1 cellular context compared by ENCODE assay signal in the genomic region with DNA sequence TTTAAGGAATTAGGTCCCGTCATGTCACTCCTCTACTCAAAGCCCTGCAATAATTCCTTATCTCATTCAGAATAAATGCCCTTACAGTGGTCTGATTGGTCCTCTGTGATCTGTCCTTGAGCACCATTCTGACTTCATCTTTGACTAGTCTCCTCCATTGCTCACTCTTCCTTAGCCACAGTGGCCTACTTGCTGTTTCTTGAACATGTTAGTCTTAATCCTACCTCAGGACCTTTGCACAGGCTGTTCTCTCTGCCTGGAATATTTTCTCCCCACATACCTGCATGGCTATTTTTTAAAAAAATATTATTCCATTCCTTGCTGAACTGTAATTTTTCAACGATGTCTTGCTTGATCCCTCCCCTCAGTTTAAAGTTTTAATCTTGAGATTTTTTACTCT.
A peak's percentile ranks its signal among the peaks of the same experiment; 100 is the strongest.
TF ChIP-seq lines count a peak whose summit lies in the region.

No MANE protein-coding gene starts in this region.

TF ChIP-seq in K562, 482 proteins besides CTCF, POLR2A, EP300 and RAD21:
- TF ChIP-seq CCAR2 (IDR thresholded peaks at IDR 0.05; ENCODE audit: low read depth, low read length) (no peak), RBM25 (IDR thresholded peaks at IDR 0.05; ENCODE audit: low read depth, low read length, severe bottlenecking) (peak; percentile 65)
TF ChIP-seq in K562: peak in this region for 1.
